ENCODE assay signal across 2 cellular contexts in the genomic region with DNA sequence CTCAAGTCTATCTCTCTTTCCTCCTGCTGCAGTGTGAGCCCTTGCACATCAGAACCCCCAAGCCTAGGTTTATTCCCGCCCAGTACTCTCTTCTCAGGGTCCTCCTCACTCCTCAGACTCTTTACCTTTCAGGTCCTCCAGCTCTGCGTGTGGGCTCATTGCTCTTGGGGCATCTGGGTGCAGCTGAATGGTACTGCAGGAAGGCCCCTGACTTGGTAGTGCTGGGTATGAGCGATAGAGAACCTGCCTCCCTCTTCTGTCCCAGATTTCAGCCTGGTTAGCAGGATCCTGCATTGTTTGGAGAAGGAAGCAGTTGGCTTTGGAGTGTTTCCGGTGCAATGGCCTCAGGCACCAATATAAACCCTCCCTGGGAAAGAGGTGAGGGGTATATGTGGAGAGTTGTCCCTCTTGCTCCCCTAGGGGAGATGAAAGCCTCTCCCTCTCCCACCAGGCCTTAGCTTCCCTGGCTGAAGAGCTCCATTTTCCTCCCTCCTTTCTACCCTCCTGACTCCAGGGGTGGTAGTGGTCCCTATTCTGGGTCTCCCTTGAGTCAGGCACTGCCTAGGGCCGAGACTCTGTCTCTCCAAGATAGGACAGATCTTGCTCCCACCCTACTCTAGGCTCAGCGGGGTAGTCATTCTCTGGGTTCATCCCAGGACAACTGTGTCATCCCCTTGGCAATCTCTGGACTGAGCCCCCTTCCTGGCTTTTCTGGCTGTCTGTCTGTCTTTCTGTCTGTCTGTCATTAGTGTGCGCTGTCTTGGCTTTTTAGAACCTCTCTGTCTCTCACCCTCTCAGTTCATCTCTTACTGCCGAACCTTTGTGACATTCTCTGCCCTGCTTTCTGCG.
TF ChIP-seq lines count a peak whose summit lies in the region.

No MANE protein-coding gene starts in this region.

TF ChIP-seq in SK-N-SH, 30 proteins besides CTCF, POLR2A, EP300 and RAD21:
- no peak for TF ChIP-seq ZBTB33 (IDR thresholded peaks at IDR 0.05; ENCODE audit: borderline replicate concordance, low read depth)
- TF ChIP-seq GABPA (IDR thresholded peaks at IDR 0.05; ENCODE audit: low read depth) = peak; percentile 45; the same call in 1 of the 2 replicates

TF ChIP-seq in SK-N-SH treated with all-trans-retinoic acid at 6 μM for 48 hours, 23 proteins besides CTCF, POLR2A, EP300 and RAD21 (continued from another document):
- no peak for TF ChIP-seq PPARA (CRISPR knock-in tag; IDR thresholded peaks at IDR 0.05; ENCODE audit: borderline replicate concordance)
- TF ChIP-seq GLIS3 (CRISPR knock-in tag; IDR thresholded peaks at IDR 0.05) = no peak
